ENCODE assay signal across 16 cellular contexts in the genomic region with DNA sequence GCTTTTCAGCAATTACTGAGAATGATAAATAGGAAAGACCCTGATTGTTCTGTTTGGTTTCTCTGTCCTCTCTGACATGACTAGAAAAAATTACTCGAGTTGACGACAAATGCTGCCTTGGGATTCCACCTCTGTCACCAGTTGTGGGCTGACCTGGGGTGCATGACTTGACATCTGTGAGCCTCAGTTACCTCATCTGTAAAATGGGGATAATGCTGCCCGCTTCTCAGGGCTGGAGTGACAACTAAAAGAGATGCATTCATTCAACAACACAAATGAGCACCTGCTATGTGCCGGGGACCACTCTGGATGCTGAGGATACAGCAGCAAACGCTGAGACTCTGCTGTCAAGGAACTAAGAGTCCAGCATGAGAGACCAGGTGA.
DNase-seq lines count a peak whose midpoint lies in the region; ATAC-seq, FAIRE-seq and TF ChIP-seq lines count a peak whose summit lies in the region.
"Had no signal": no experiment of that assay in that cellular context is flagged by ENCODE, and none has a peak within 500 bp of the region (broad histone marks: within the 10 kb centered on the region; RNA-seq: fewer than 3 reads in every experiment).

No MANE protein-coding gene starts in this region.

- H4K20me1 ChIP-seq in GM23248 (ENCODE audit: insufficient read depth) (no peaks in the 10 kb centered on the region), PC-9 (ENCODE audit: insufficient read depth) (no peaks in the 10 kb centered on the region), fibroblast of lung (ENCODE audit: control insufficient read depth, extremely low read depth, insufficient read depth, low read length) (no peaks in the 10 kb centered on the region)

- intact Hi-C loops in PC-9 (cut with micrococcal nuclease; ENCODE audit: unreplicated experiment), result loop anchor here (1.0 kb wide), 2 partner anchors 9 to 86 kb away; no protein-coding TSS in a partner anchor
- intact Hi-C loops in gastrocnemius medialis (cut with DNase I; ENCODE audit: low total_unique reads), result loop anchor here (1.0 to 5.0 kb wide), 4 partner anchors 9 to 125 kb away; partner anchors contain the start of gene NFATC2

- H3K27ac ChIP-seq in GM23248 (peak overlapping the region; percentile 66), PC-9 (peak overlapping the region; percentile 76), fibroblast of lung (ENCODE audit: insufficient read depth, low read length) (peak overlapping the region; percentile 68), gastrocnemius medialis (peak overlapping the region; percentile 76 to 87 (median 82))
- H3K27ac ChIP-seq: C4-2B had no signal

- H3F3A ChIP-seq in GM23248 (ENCODE audit: insufficient read depth), result peaks cover 15% of the 10 kb centered on the region
- peaks cover 36% of the 10 kb centered on the region for H3F3A ChIP-seq in PC-9 (ENCODE audit: insufficient read depth, low read depth)

- H3K36me3 ChIP-seq in GM23248 (ENCODE audit: low read depth) (no peaks in the 10 kb centered on the region), PC-9 (ENCODE audit: low read depth) (no peaks in the 10 kb centered on the region), fibroblast of lung (ENCODE audit: control insufficient read depth, insufficient read depth, low read length) (no peaks in the 10 kb centered on the region), gastrocnemius medialis (no peaks in the 10 kb centered on the region)

- H3K9me2 ChIP-seq in GM23248 (ENCODE audit: insufficient read depth) (no peaks in the 10 kb centered on the region), PC-9 (ENCODE audit: insufficient read depth) (no peaks in the 10 kb centered on the region)

- BruUV-seq in PC-9 (replicated peaks; lab: Mats Ljungman, UMichigan), result no TSS peak

- no peak for TF ChIP-seq POLR2A in gastrocnemius medialis (IDR thresholded peaks at IDR 0.05)
- TF ChIP-seq POLR2A in GM12892 (IDR thresholded peaks at IDR 0.05; ENCODE audit: low read depth, low read length), result no peak

- peak overlapping the region; percentile 50 for H3K4me3 ChIP-seq in GM23248
- peak overlapping the region; percentile 16; the same call in 1 of the 2 replicates for H3K4me3 ChIP-seq in PC-9
- H3K4me3 ChIP-seq in fibroblast of lung (replicated peaks in 1 of 4; ENCODE audit: control extremely low read depth in 1 of 4, insufficient read depth in 1 of 4, low read depth in 3 of 4, low read length in 4 of 4), result no peak overlapping the region
- no peak overlapping the region for H3K4me3 ChIP-seq in gastrocnemius medialis

- H3K27ac Mint-ChIP-seq in stimulated activated effector memory CD8-positive, alpha-beta T cell treated with anti-CD3 and anti-CD28 coated beads, Interleukin-12 subunit alpha, Interleukin-12 subunit beta, amount 100 ng/mL, for 72 hours, result no peak overlapping the region

- no peaks in the 10 kb centered on the region for H3K27me3 ChIP-seq in GM23248 (replicated peaks; ENCODE audit: insufficient read depth)
- H3K27me3 ChIP-seq in PC-9 (ENCODE audit: insufficient read depth, low read depth), result no peaks in the 10 kb centered on the region
- no peaks in the 10 kb centered on the region for H3K27me3 ChIP-seq in fibroblast of lung (ENCODE audit: control insufficient read depth, insufficient read depth, low read length)
- no peaks in the 10 kb centered on the region for H3K27me3 ChIP-seq in gastrocnemius medialis

- H3K4me3 Mint-ChIP-seq in stimulated activated effector memory CD8-positive, alpha-beta T cell treated with anti-CD3 and anti-CD28 coated beads, Interleukin-12 subunit alpha, Interleukin-12 subunit beta, amount 100 ng/mL, for 72 hours, result no peak overlapping the region
- H3K4me3 Mint-ChIP-seq: T-cell had no signal

- in situ Hi-C loops in GM23248 (cut with MboI) (no loop called here), gastrocnemius medialis (cut with MboI; ENCODE audit: low sequenced_read_pairs in 4 of 4) (no loop called here)

- TF ChIP-seq CTCF in PC-9 (conservative IDR thresholded peaks at IDR 0.05), result no peak
- no peak for TF ChIP-seq CTCF in fibroblast of lung (conservative IDR thresholded peaks at IDR 0.05 in 1 of 2, IDR thresholded peaks at IDR 0.05 in 1 of 2; ENCODE audit: low read depth in 1 of 2, low read length in 2 of 2)
- TF ChIP-seq CTCF in gastrocnemius medialis (IDR thresholded peaks at IDR 0.05 in 4 of 5, conservative IDR thresholded peaks at IDR 0.05 in 1 of 5), result no peak

- POLR2A ChIA-PET in PC-9 (lab: Charles Lee; ENCODE audit: unreplicated experiment) (no interaction called here), HEK293T (lab: Yijun Ruan, JAX) (no interaction called here)

- H2AFZ ChIP-seq in GM23248, result no peak overlapping the region
- H2AFZ ChIP-seq in PC-9, result no peak overlapping the region
- H2AFZ ChIP-seq in fibroblast of lung (ENCODE audit: low read length), result no peak overlapping the region

- H3K9me3 ChIP-seq in GM23248 (ENCODE audit: low read depth) (no peaks in the 10 kb centered on the region), PC-9 (ENCODE audit: insufficient read depth, low read depth) (no peaks in the 10 kb centered on the region), fibroblast of lung (ENCODE audit: control insufficient read depth, insufficient read depth, low read depth, low read length) (no peaks in the 10 kb centered on the region), gastrocnemius medialis (no peaks in the 10 kb centered on the region)

- H3K4me1 ChIP-seq in GM23248 (ENCODE audit: insufficient read depth) (peaks cover 21% of the 10 kb centered on the region), PC-9 (replicated peaks; ENCODE audit: insufficient read depth) (peaks cover 28% of the 10 kb centered on the region), fibroblast of lung (ENCODE audit: control insufficient read depth, extremely low read depth, insufficient read depth, low read length) (peaks cover 12% of the 10 kb centered on the region), gastrocnemius medialis (peaks cover 37 to 38% of the 10 kb centered on the region in 2 donors)

- ATAC-seq in gastrocnemius medialis (no peak), GM21576 (IDR thresholded peaks at IDR 0.05; ENCODE audit: unreplicated experiment) (no peak)
- ATAC-seq in stimulated activated effector memory CD8-positive, alpha-beta T cell treated with anti-CD3 and anti-CD28 coated beads, Interleukin-12 subunit alpha, Interleukin-12 subunit beta, amount 100 ng/mL, for 72 hours, result no peak
- ATAC-seq: T-cell had no signal

- 64 to 70% methylated on average over 5 of the region's 5 CpGs for WGBS in GM23248 (ENCODE audit: low coverage in 1 of 2, low lambda C conversion rate in 2 of 2, missing lambda C conversion rate in 2 of 2), 2 experiments

- H3K36me3 Mint-ChIP-seq in stimulated activated effector memory CD8-positive, alpha-beta T cell treated with anti-CD3 and anti-CD28 coated beads, Interleukin-12 subunit alpha, Interleukin-12 subunit beta, amount 100 ng/mL, for 72 hours, result peaks cover 86% of the 10 kb centered on the region

- H3K4me2 ChIP-seq in GM23248 (ENCODE audit: unreplicated experiment) (peak overlapping the region; percentile 81), PC-9 (peak overlapping the region; percentile 72), fibroblast of lung (ENCODE audit: extremely low read depth, insufficient read depth, low read length) (peak overlapping the region; percentile 56)

- H3K79me2 ChIP-seq in GM23248 (ENCODE audit: insufficient read depth), result no peaks in the 10 kb centered on the region
- no peaks in the 10 kb centered on the region for H3K79me2 ChIP-seq in PC-9 (ENCODE audit: low read depth)
- H3K79me2 ChIP-seq in fibroblast of lung (ENCODE audit: control insufficient read depth, insufficient read depth, low read length), result no peaks in the 10 kb centered on the region

- H3K9ac ChIP-seq in GM23248 (peak overlapping the region; percentile 73), fibroblast of lung (ENCODE audit: insufficient read depth, low read length) (peak overlapping the region; percentile 21)

- no peaks in the 10 kb centered on the region for H3K9me3 Mint-ChIP-seq in stimulated activated effector memory CD8-positive, alpha-beta T cell treated with anti-CD3 and anti-CD28 coated beads, Interleukin-12 subunit alpha, Interleukin-12 subunit beta, amount 100 ng/mL, for 72 hours
- H3K9me3 Mint-ChIP-seq: T-cell had no signal

- FAIRE-seq in GM12892 (lab: Jason Lieb, UNC), result no peak
- FAIRE-seq: GM19239, H54 had no signal

- peaks cover 61% of the 10 kb centered on the region for H3K4me1 Mint-ChIP-seq in stimulated activated effector memory CD8-positive, alpha-beta T cell treated with anti-CD3 and anti-CD28 coated beads, Interleukin-12 subunit alpha, Interleukin-12 subunit beta, amount 100 ng/mL, for 72 hours

- no peak for DNase-seq in GM23248
- DNase-seq in PC-9, result no peak
- no peak for DNase-seq in fibroblast of lung (ENCODE audit: low read depth in 2 of 2)
- no peak for DNase-seq in gastrocnemius medialis
- no peak for DNase-seq in HEK293T (ENCODE audit: extremely low spot score)
- no peak for DNase-seq in stimulated activated effector memory CD8-positive, alpha-beta T cell treated with anti-CD3 and anti-CD28 coated beads, Interleukin-12 subunit alpha, Interleukin-12 subunit beta, amount 100 ng/mL, for 72 hours (ENCODE audit: low spot score in 2 of 2)
- DNase-seq in GM12892 (ENCODE audit: insufficient read length), result no peak
- DNase-seq: activated CD4-positive, alpha-beta T cell treated with anti-CD3 and anti-CD28 coated beads for 1 hour; NCI-H2171 treated with DMSO at 0.1 percent for 48 hours; stimulated activated CD4-positive, alpha-beta T cell treated with anti-CD3 and anti-CD28 coated beads, Interleukin-4, amount 100 ng/mL, for 24 hours; stimulated activated naive CD4-positive, alpha-beta T cell; T-cell had no signal

- CTCF ChIA-PET in PC-9 (lab: Charles Lee) (interaction anchor here (0.6 kb wide), 1 partner anchor 397 kb away, joined by 3 read pairs; no protein-coding TSS in a partner anchor), HEK293T (lab: Yijun Ruan, JAX) (no interaction called here)

TF ChIP-seq in HEK293T, 16 proteins besides CTCF, POLR2A, EP300 and RAD21 (continues in another document):
- TF ChIP-seq NFRKB (IDR thresholded peaks at IDR 0.05), result no peak
- TF ChIP-seq TARDBP (IDR thresholded peaks at IDR 0.05), result no peak
- TF ChIP-seq LEF1 (IDR thresholded peaks at IDR 0.05; ENCODE audit: borderline replicate concordance), result no peak
- TF ChIP-seq BHLHE40 (IDR thresholded peaks at IDR 0.05; ENCODE audit: borderline replicate concordance), result no peak
- TF ChIP-seq ZNF384 (IDR thresholded peaks at IDR 0.05), result no peak
- no peak for TF ChIP-seq FOXA1 (IDR thresholded peaks at IDR 0.05)
- no peak for TF ChIP-seq ARNT (IDR thresholded peaks at IDR 0.05)
- TF ChIP-seq, protein P1, sequence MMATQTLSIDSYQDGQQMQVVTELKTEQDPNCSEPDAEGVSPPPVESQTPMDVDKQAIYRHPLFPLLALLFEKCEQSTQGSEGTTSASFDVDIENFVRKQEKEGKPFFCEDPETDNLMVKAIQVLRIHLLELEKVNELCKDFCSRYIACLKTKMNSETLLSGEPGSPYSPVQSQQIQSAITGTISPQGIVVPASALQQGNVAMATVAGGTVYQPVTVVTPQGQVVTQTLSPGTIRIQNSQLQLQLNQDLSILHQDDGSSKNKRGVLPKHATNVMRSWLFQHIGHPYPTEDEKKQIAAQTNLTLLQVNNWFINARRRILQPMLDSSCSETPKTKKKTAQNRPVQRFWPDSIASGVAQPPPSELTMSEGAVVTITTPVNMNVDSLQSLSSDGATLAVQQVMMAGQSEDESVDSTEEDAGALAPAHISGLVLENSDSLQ (IDR thresholded peaks at IDR 0.05), result no peak
- no peak for TF ChIP-seq ELF4 (IDR thresholded peaks at IDR 0.05)
- no peak for TF ChIP-seq SUZ12 (IDR thresholded peaks at IDR 0.05)

Comparison
In these comparisons a context has a peak if more than half of its experiments do, and no peak if none do; other contexts are left out.
1. H3K4me3 ChIP-seq: peak in GM23248 (single experiment) and PC-9 (single experiment); none in fibroblast of lung (0 of 4) and gastrocnemius medialis (0 of 4).
2. Peak in every context shown above with its lines, with median percentiles within 50 percentile points of each other: H3K27ac ChIP-seq and H3K4me2 ChIP-seq.